In the genomic region with DNA sequence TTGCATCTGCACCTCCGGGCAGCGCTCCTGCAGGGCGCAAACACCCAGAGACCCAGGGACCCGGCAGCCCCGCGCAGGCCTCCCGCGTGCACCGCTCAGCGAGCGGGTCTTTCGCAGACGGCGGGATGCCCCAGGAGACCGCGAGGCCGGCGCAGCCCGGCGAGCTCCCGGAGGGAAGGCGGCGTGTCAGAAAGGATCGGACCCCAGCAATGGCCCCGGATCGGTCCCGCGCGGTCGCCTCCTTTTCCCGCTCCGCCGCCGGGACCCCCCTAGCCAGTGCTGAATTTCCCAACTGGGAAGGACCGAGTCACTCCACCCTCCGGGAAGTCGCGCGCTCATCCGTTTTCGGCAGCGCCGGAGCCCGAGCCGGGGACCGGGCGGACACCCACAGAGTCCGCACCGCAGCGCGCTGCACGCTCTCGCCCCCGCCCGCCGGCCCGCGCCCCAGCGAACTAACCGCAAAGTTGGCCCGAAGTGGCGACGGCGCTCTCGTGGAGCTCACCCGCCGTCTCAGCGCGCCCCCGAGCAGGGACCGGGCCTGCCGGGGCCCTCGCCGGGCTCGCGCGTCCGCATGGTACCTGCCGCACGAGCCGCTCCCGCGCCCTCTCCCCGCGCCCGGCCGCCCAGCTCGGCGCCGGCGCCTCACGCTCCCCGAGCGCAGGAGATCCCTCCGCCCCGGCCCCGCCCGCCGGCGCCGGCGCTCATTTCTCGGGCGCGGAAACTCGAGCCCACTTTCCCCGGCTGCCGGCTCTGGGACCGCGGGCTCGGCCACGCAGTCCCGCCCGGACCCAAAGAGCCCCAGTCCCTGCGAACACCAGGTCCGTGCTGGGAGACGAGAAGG, we compare ENCODE assay signal across 8 cellular contexts. TPM values are rescaled to one million over a fixed set of nuclear protein-coding genes. Genes with fewer than 3 reads are reported as not detected.
DNase-seq lines count a peak whose midpoint lies in the region; ATAC-seq and TF ChIP-seq lines count a peak whose summit lies in the region.

A gene with protein sequence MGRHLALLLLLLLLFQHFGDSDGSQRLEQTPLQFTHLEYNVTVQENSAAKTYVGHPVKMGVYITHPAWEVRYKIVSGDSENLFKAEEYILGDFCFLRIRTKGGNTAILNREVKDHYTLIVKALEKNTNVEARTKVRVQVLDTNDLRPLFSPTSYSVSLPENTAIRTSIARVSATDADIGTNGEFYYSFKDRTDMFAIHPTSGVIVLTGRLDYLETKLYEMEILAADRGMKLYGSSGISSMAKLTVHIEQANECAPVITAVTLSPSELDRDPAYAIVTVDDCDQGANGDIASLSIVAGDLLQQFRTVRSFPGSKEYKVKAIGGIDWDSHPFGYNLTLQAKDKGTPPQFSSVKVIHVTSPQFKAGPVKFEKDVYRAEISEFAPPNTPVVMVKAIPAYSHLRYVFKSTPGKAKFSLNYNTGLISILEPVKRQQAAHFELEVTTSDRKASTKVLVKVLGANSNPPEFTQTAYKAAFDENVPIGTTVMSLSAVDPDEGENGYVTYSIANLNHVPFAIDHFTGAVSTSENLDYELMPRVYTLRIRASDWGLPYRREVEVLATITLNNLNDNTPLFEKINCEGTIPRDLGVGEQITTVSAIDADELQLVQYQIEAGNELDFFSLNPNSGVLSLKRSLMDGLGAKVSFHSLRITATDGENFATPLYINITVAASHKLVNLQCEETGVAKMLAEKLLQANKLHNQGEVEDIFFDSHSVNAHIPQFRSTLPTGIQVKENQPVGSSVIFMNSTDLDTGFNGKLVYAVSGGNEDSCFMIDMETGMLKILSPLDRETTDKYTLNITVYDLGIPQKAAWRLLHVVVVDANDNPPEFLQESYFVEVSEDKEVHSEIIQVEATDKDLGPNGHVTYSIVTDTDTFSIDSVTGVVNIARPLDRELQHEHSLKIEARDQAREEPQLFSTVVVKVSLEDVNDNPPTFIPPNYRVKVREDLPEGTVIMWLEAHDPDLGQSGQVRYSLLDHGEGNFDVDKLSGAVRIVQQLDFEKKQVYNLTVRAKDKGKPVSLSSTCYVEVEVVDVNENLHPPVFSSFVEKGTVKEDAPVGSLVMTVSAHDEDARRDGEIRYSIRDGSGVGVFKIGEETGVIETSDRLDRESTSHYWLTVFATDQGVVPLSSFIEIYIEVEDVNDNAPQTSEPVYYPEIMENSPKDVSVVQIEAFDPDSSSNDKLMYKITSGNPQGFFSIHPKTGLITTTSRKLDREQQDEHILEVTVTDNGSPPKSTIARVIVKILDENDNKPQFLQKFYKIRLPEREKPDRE (N-terminal part only) (minus strand): TSS at position 650 of the 841 bp plus-strand sequence. CDS start 14,029 bp downstream, outside the sequence.

- peaks cover 17% of the 10 kb centered on the region for H3K27me3 Mint-ChIP-seq in WTC11 (ENCODE audit: low read depth)
- H3K27me3 Mint-ChIP-seq in naive thymus-derived CD4-positive, alpha-beta T cell: peaks cover 31 to 57% (median 54%) of the 10 kb centered on the region in 5 donors

- peak within 1 kb of the TSS; percentile 95 for H3K27ac ChIP-seq in BLaER1
- no peak within 1 kb of the TSS for H3K27ac ChIP-seq in naive thymus-derived CD4-positive, alpha-beta T cell (ENCODE audit: low read depth, low read length)

- TF ChIP-seq CTCF in HFF-Myc (IDR thresholded peaks at IDR 0.05; ENCODE audit: low read depth, low read length, missing control alignments) (no peak), WTC11 (IDR thresholded peaks at IDR 0.05) (no peak), fibroblast of villous mesenchyme (IDR thresholded peaks at IDR 0.05; ENCODE audit: insufficient read depth, low read depth, low read length) (no peak), GM10248 (IDR thresholded peaks at IDR 0.05; ENCODE audit: control extremely low read depth, extremely low read depth, low read depth, missing control alignments) (no peak)

- H4K20me1 ChIP-seq in BLaER1: peaks cover 45% of the 10 kb centered on the region

- POLR2A ChIA-PET in WTC11 (lab: Charles Lee) (interaction anchor here (0.6 to 1.7 kb wide), 6 partner anchors 22 to 1625 kb away, joined by 3 to 8 read pairs (median 6); a partner anchor contains a TSS), GM10248 (lab: Yijun Ruan, JAX) (no interaction called here)
- POLR2A ChIA-PET in naive thymus-derived CD4-positive, alpha-beta T cell (lab: Charles Lee): no interaction called here

- ATAC-seq in WTC11 (peak; percentile 12), GM21381 (IDR thresholded peaks at IDR 0.05; ENCODE audit: unreplicated experiment) (no peak), HG03571 (IDR thresholded peaks at IDR 0.05; ENCODE audit: unreplicated experiment) (no peak)
- ATAC-seq in naive thymus-derived CD4-positive, alpha-beta T cell: no peak

- intact Hi-C loops in naive thymus-derived CD4-positive, alpha-beta T cell (cut with micrococcal nuclease): no loop called here

- H3K4me3 Mint-ChIP-seq in WTC11: peak within 1 kb of the TSS; percentile 95
- H3K4me3 Mint-ChIP-seq in naive thymus-derived CD4-positive, alpha-beta T cell: peak within 1 kb of the TSS; percentile 35 to 74 (median 62)

- H3K36me3 Mint-ChIP-seq in WTC11: peaks cover 2% of the 10 kb centered on the region; the same call in 1 of the 2 replicates
- H3K36me3 Mint-ChIP-seq in naive thymus-derived CD4-positive, alpha-beta T cell: peaks cover 0 to 5% (median 0%) of the 10 kb centered on the region in 5 donors

- H3K27me3 ChIP-seq in BLaER1: no peaks in the 10 kb centered on the region
- H3K27me3 ChIP-seq in naive thymus-derived CD4-positive, alpha-beta T cell (ENCODE audit: control insufficient read depth in 2 of 2, insufficient read depth in 2 of 2, low read length in 2 of 2): peaks cover 0 to 4% of the 10 kb centered on the region in 2 donors

- H3K4me3 ChIP-seq in BLaER1: peak within 1 kb of the TSS; percentile 95
- peak within 1 kb of the TSS; percentile 98 for H3K4me3 ChIP-seq in HFF-Myc (replicated peaks; ENCODE audit: low read depth, low read length)
- H3K4me3 ChIP-seq in fibroblast of villous mesenchyme (ENCODE audit: low read depth, low read length): peak within 1 kb of the TSS; percentile 89
- no peak within 1 kb of the TSS for H3K4me3 ChIP-seq in naive thymus-derived CD4-positive, alpha-beta T cell (ENCODE audit: low read length)

- peak within 1 kb of the TSS; percentile 96 for H3K27ac Mint-ChIP-seq in WTC11
- peak within 1 kb of the TSS in 1 of 9 donors; percentile 70 for H3K27ac Mint-ChIP-seq in naive thymus-derived CD4-positive, alpha-beta T cell

- no peaks in the 10 kb centered on the region for H3K9me3 Mint-ChIP-seq in WTC11
- H3K9me3 Mint-ChIP-seq in naive thymus-derived CD4-positive, alpha-beta T cell: peaks cover 0 to 9% (median 2%) of the 10 kb centered on the region in 11 donors

- CTCF ChIA-PET in WTC11 (lab: Charles Lee): interaction anchor here (1.0 to 1.5 kb wide), 3 partner anchors 22 to 226 kb away, joined by 3 to 4 read pairs (median 3); no protein-coding TSS in a partner anchor
- CTCF ChIA-PET in naive thymus-derived CD4-positive, alpha-beta T cell (lab: Charles Lee): no interaction called here
- CTCF ChIA-PET in GM10248 (lab: Yijun Ruan, JAX): no interaction called here

- peaks cover 29% of the 10 kb centered on the region for H3K9me3 ChIP-seq in BLaER1
- peaks cover 0 to 5% (median 0%) of the 10 kb centered on the region in 3 experiments for H3K9me3 ChIP-seq in naive thymus-derived CD4-positive, alpha-beta T cell (ENCODE audit: control insufficient read depth in 2 of 3, low read length in 3 of 3)

- H3K4me1 Mint-ChIP-seq in WTC11: peaks cover 24% of the 10 kb centered on the region
- peaks cover 3 to 30% (median 27%) of the 10 kb centered on the region in 7 donors for H3K4me1 Mint-ChIP-seq in naive thymus-derived CD4-positive, alpha-beta T cell

- peaks cover 27% of the 10 kb centered on the region for H3K4me1 ChIP-seq in BLaER1
- no peaks in the 10 kb centered on the region for H3K4me1 ChIP-seq in naive thymus-derived CD4-positive, alpha-beta T cell (ENCODE audit: control insufficient read depth in 2 of 2, insufficient read depth in 2 of 2, low read length in 2 of 2)

- H3K4me2 ChIP-seq in BLaER1: peak within 1 kb of the TSS; percentile 90

- DNase-seq in HFF-Myc (ENCODE audit: extremely low read depth, low read depth): no peak
- DNase-seq in WTC11 (ENCODE audit: low spot score): peak; percentile 60
- DNase-seq in fibroblast of villous mesenchyme (ENCODE audit: low read depth): peak; percentile 87
- DNase-seq in naive thymus-derived CD4-positive, alpha-beta T cell: no peak
- DNase-seq in GM10248 (ENCODE audit: extremely low spot score): no peak

- H3K9ac ChIP-seq in BLaER1: peak within 1 kb of the TSS; percentile 94

- H3K36me3 ChIP-seq in BLaER1: peaks cover 25% of the 10 kb centered on the region
- no peaks in the 10 kb centered on the region for H3K36me3 ChIP-seq in naive thymus-derived CD4-positive, alpha-beta T cell (ENCODE audit: control insufficient read depth in 2 of 3, insufficient read depth in 3 of 3, low read length in 3 of 3)

TF ChIP-seq in WTC11, 78 proteins besides CTCF, POLR2A, EP300 and RAD21 (continues in another document):
- TF ChIP-seq ZNF317 (CRISPR knock-in tag; IDR thresholded peaks at IDR 0.05; ENCODE audit: borderline replicate concordance, low read depth): no peak
- TF ChIP-seq JUN (CRISPR knock-in tag; IDR thresholded peaks at IDR 0.05): no peak
- no peak for TF ChIP-seq IRF2 (CRISPR knock-in tag; IDR thresholded peaks at IDR 0.05; ENCODE audit: borderline replicate concordance, low read depth)
- no peak for TF ChIP-seq NFYB (CRISPR knock-in tag; conservative IDR thresholded peaks at IDR 0.05; ENCODE audit: low read depth)
- TF ChIP-seq, protein P1, sequence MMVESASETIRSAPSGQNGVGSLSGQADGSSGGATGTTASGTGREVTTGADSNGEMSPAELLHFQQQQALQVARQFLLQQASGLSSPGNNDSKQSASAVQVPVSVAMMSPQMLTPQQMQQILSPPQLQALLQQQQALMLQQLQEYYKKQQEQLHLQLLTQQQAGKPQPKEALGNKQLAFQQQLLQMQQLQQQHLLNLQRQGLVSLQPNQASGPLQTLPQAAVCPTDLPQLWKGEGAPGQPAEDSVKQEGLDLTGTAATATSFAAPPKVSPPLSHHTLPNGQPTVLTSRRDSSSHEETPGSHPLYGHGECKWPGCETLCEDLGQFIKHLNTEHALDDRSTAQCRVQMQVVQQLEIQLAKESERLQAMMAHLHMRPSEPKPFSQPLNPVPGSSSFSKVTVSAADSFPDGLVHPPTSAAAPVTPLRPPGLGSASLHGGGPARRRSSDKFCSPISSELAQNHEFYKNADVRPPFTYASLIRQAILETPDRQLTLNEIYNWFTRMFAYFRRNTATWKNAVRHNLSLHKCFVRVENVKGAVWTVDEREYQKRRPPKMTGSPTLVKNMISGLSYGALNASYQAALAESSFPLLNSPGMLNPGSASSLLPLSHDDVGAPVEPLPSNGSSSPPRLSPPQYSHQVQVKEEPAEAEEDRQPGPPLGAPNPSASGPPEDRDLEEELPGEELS (CRISPR knock-in tag; IDR thresholded peaks at IDR 0.05): no peak

RNA-seq across cellular contexts. Expression of the gene that starts here (rescaled TPM):
- total RNA-seq in WTC11 (2021) (155 to 172 TPM (median 162 TPM) in 3 replicates), fibroblast of villous mesenchyme (306 and 454 TPM in 2 replicates)
- under 1 TPM in 1 of 5 experiments, not detected in 4; 0.05 TPM for total RNA-seq in naive thymus-derived CD4-positive, alpha-beta T cell
- not detected for polyA plus RNA-seq in naive thymus-derived CD4-positive, alpha-beta T cell

Comparison
In these comparisons a context has a peak if more than half of its experiments do, and no peak if none do; other contexts are left out.
1. RNA of the gene that starts here (total RNA-seq): 306 to 454 TPM in fibroblast of villous mesenchyme and 155 to 172 TPM in WTC11; 0.05 TPM in naive thymus-derived CD4-positive, alpha-beta T cell; every median in the first group is over 100 times any median in the second.
2. DNase-seq: peak in WTC11 (single experiment) and fibroblast of villous mesenchyme (single experiment); none in HFF-Myc (single experiment), naive thymus-derived CD4-positive, alpha-beta T cell (0 of 9) and GM10248 (single experiment).